Comparison of ENCODE assay signal across 24 cellular contexts in genomic region chr12:4099276-4099675, GRCh38.
DNase-seq lines count a peak whose midpoint lies in the region; ATAC-seq, FAIRE-seq and TF ChIP-seq lines count a peak whose summit lies in the region.
"Had no signal": no experiment of that assay in that cellular context is flagged by ENCODE, and none has a peak within 500 bp of the region (broad histone marks: within the 10 kb centered on the region; RNA-seq: fewer than 3 reads in every experiment).

No MANE protein-coding gene starts in this region.

- no peak for DNase-seq in D721Med (ENCODE audit: insufficient read length, low spot score)
- no peak for DNase-seq in GM19239 (ENCODE audit: insufficient read length, low spot score)
- DNase-seq in hepatocyte (ENCODE audit: low spot score), result no peak
- no peak for DNase-seq in posterior cingulate gyrus
- DNase-seq in stimulated activated naive B cell treated with anti-CD40 and anti-IgM and Interleukin-4, amounts not matched to agents 10 μg/mL and 1 μg/mL and 100 μg/mL, for 72 hours, result no peak
- no peak for DNase-seq in GM10266 (ENCODE audit: extremely low spot score)
- DNase-seq: Calu3; CD8-positive, alpha-beta T cell; DMS53; Karpas-422; MG63; NCI-H1092; NCI-H1436 treated with DMSO at 0.1 percent for 48 hours; NCI-H2029 treated with DMSO at 0.1 percent for 48 hours; NCI-H2171 treated with DMSO at 0.1 percent for 48 hours; NCI-H446; NCI-H69; SHP77 had no signal

- intact Hi-C loops in posterior cingulate gyrus (cut with DNase I), result no loop called here

- no peak for ATAC-seq in GM19463 (IDR thresholded peaks at IDR 0.05; ENCODE audit: unreplicated experiment)
- no peak for ATAC-seq in stimulated activated naive B cell treated with anti-CD40 and anti-IgM and Interleukin-4, amounts not matched to agents 10 μg/mL and 1 μg/mL and 100 μg/mL, for 72 hours (replicated peaks)
- ATAC-seq: CD8-positive, alpha-beta T cell had no signal

- H3K27ac ChIP-seq in OCI-LY3 (ENCODE audit: low read length), result no peak overlapping the region
- H3K27ac ChIP-seq in hepatocyte, result no peak overlapping the region
- H3K27ac ChIP-seq: BLaER1 treated with 17β-estradiol and CSF1 and Interleukin-3, amounts not matched to agents 10 nM and 100 nM; SK-N-MC had no signal

- H3K9me2 ChIP-seq in hepatocyte (replicated peaks; ENCODE audit: insufficient read depth), result no peaks in the 10 kb centered on the region

- no peaks in the 10 kb centered on the region for H3K79me2 ChIP-seq in OCI-LY3 (ENCODE audit: low read length)
- no peaks in the 10 kb centered on the region for H3K79me2 ChIP-seq in hepatocyte

- H3K4me1 Mint-ChIP-seq in stimulated activated naive B cell treated with anti-CD40 and anti-IgM and Interleukin-4, amounts not matched to agents 10 μg/mL and 1 μg/mL and 100 μg/mL, for 72 hours, result peaks cover 0 to 2% of the 10 kb centered on the region in 2 donors
- H3K4me1 Mint-ChIP-seq: IgD-negative memory B cell had no signal

- peak overlapping the region; percentile 15; the same call in 1 of the 2 replicates for H3K4me2 ChIP-seq in OCI-LY3 (ENCODE audit: low read length)
- H3K4me2 ChIP-seq in hepatocyte, result no peak overlapping the region
- H3K4me2 ChIP-seq: BLaER1 treated with 17β-estradiol and CSF1 and Interleukin-3, amounts not matched to agents 10 nM and 100 nM had no signal

- H3K9me3 ChIP-seq in OCI-LY3 (ENCODE audit: insufficient read depth, low read length), result no peaks in the 10 kb centered on the region
- no peaks in the 10 kb centered on the region for H3K9me3 ChIP-seq in hepatocyte (ENCODE audit: low read depth)
- H3K9me3 ChIP-seq: BLaER1 treated with 17β-estradiol and CSF1 and Interleukin-3, amounts not matched to agents 10 nM and 100 nM; MG63 had no signal

- no peaks in the 10 kb centered on the region for H3K36me3 ChIP-seq in OCI-LY3 (replicated peaks; ENCODE audit: low read depth, low read length)
- no peaks in the 10 kb centered on the region for H3K36me3 ChIP-seq in hepatocyte (replicated peaks; ENCODE audit: insufficient read depth, low read depth)
- H3K36me3 ChIP-seq: BLaER1 treated with 17β-estradiol and CSF1 and Interleukin-3, amounts not matched to agents 10 nM and 100 nM; MG63 had no signal

- FAIRE-seq in D721Med (lab: Jason Lieb, UNC) (no peak), GM19239 (lab: Jason Lieb, UNC) (peak; percentile 52)
- FAIRE-seq: H54 had no signal

- no peak overlapping the region for H3K9ac ChIP-seq in OCI-LY3 (ENCODE audit: low read length)
- H3K9ac ChIP-seq: BLaER1 treated with 17β-estradiol and CSF1 and Interleukin-3, amounts not matched to agents 10 nM and 100 nM had no signal

- H3K9me3 Mint-ChIP-seq in stimulated activated naive B cell treated with anti-CD40 and anti-IgM and Interleukin-4, amounts not matched to agents 10 μg/mL and 1 μg/mL and 100 μg/mL, for 72 hours, result no peaks in the 10 kb centered on the region
- H3K9me3 Mint-ChIP-seq: CD8-positive, alpha-beta T cell had no signal

- no peaks in the 10 kb centered on the region for H3K36me3 Mint-ChIP-seq in stimulated activated naive B cell treated with anti-CD40 and anti-IgM and Interleukin-4, amounts not matched to agents 10 μg/mL and 1 μg/mL and 100 μg/mL, for 72 hours
- H3K36me3 Mint-ChIP-seq: CD8-positive, alpha-beta T cell had no signal

- TF ChIP-seq CTCF in D721Med (IDR thresholded peaks at IDR 0.05; ENCODE audit: insufficient read depth, missing control alignments) (peak; percentile 7), OCI-LY3 (IDR thresholded peaks at IDR 0.05; ENCODE audit: low read depth, low read length) (peak; percentile 34), hepatocyte (IDR thresholded peaks at IDR 0.05; ENCODE audit: poor library complexity) (peak; percentile 9), GM10266 (IDR thresholded peaks at IDR 0.05; ENCODE audit: control insufficient read depth, insufficient read depth, low read depth, missing control alignments) (no peak)

- H3K27me3 ChIP-seq in OCI-LY3 (ENCODE audit: low read depth, low read length), result no peaks in the 10 kb centered on the region
- H3K27me3 ChIP-seq in hepatocyte, result no peaks in the 10 kb centered on the region
- H3K27me3 ChIP-seq: BLaER1 treated with 17β-estradiol and CSF1 and Interleukin-3, amounts not matched to agents 10 nM and 100 nM had no signal

- no peaks in the 10 kb centered on the region for H4K20me1 ChIP-seq in OCI-LY3 (ENCODE audit: insufficient read depth, low read length)
- no peaks in the 10 kb centered on the region for H4K20me1 ChIP-seq in hepatocyte (ENCODE audit: insufficient read depth, poor library complexity, severe bottlenecking)
- H4K20me1 ChIP-seq: BLaER1 treated with 17β-estradiol and CSF1 and Interleukin-3, amounts not matched to agents 10 nM and 100 nM had no signal

- no peak overlapping the region for H2AFZ ChIP-seq in OCI-LY3 (ENCODE audit: low read depth, low read length)
- no peak overlapping the region for H2AFZ ChIP-seq in hepatocyte

- H3K4me1 ChIP-seq in OCI-LY3 (ENCODE audit: low read length), result peaks cover 7% of the 10 kb centered on the region; the same call in 1 of the 2 replicates
- H3K4me1 ChIP-seq in hepatocyte (ENCODE audit: insufficient read depth), result no peaks in the 10 kb centered on the region

- no peak overlapping the region for H3K27ac Mint-ChIP-seq in stimulated activated naive B cell treated with anti-CD40 and anti-IgM and Interleukin-4, amounts not matched to agents 10 μg/mL and 1 μg/mL and 100 μg/mL, for 72 hours
- H3K27ac Mint-ChIP-seq: CD8-positive, alpha-beta T cell; IgD-negative memory B cell had no signal

- no peak overlapping the region for H3K4me3 Mint-ChIP-seq in stimulated activated naive B cell treated with anti-CD40 and anti-IgM and Interleukin-4, amounts not matched to agents 10 μg/mL and 1 μg/mL and 100 μg/mL, for 72 hours
- H3K4me3 Mint-ChIP-seq: CD8-positive, alpha-beta T cell; IgD-negative memory B cell had no signal

- H3K27me3 Mint-ChIP-seq in stimulated activated naive B cell treated with anti-CD40 and anti-IgM and Interleukin-4, amounts not matched to agents 10 μg/mL and 1 μg/mL and 100 μg/mL, for 72 hours, result peaks cover 5 to 9% of the 10 kb centered on the region in 2 donors

- WGBS in hepatocyte (ENCODE audit: low lambda C conversion rate, missing lambda C conversion rate), result 37% methylated on average over 3 of the region's 3 CpGs

- H3K4me3 ChIP-seq in OCI-LY3 (ENCODE audit: low read length) (no peak overlapping the region), hepatocyte (no peak overlapping the region)
- H3K4me3 ChIP-seq: BLaER1 treated with 17β-estradiol and CSF1 and Interleukin-3, amounts not matched to agents 10 nM and 100 nM; MG63; SK-N-MC had no signal
